Comparison of ENCODE assay signal across 39 cellular contexts in the genomic region with DNA sequence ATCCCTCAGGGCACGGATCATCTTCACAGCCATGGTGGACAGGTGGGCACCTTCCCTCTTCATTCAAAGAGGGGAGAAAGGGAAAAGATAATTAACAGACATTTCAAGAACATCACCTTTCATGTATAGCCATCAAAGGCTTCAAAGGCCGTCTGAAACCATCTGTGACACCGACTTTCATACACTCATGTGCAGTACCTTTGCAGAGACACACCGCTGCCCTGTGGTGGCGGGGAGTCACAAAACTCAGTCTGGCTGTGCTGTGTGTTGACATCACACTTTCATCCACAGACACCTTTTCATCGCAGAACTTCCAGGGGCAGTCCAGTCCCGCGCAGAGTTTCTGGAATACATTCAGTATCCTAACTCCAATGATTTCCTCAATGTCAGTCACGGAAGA. TPM values are rescaled to one million over a fixed set of nuclear protein-coding genes. Genes with fewer than 3 reads are reported as not detected.
"Had no signal": no experiment of that assay in that cellular context is flagged by ENCODE, and none has a peak within 500 bp of the region (broad histone marks: within the 10 kb centered on the region; RNA-seq: fewer than 3 reads in every experiment).

No MANE protein-coding gene starts in this region.

- DNase-seq: activated B cell treated with CpG ODN at 0.5 μM for 24 hours; activated CD4-positive, alpha-beta memory T cell treated with anti-CD3 and anti-CD28 coated beads for 36 hours; activated CD4-positive, alpha-beta T cell treated with anti-CD3 and anti-CD28 coated beads for 4 hours; activated CD4-positive, alpha-beta T cell treated with anti-CD3 and anti-CD28 coated beads, Interleukin-2, amount 10 ng/mL, durations not matched to agents 24 days and 14 days; activated CD4-positive, alpha-beta T cell treated with anti-CD3 and anti-CD28 coated beads, Interleukin-2, amount 50 U/mL, for 1 hour; activated CD4-positive, alpha-beta T cell treated with anti-CD3 and anti-CD28 coated beads, Interleukin-2, amount 50 U/mL, for 4 hours; activated CD4-positive, CD25-positive, alpha-beta regulatory T cell treated with anti-CD3 and anti-CD28 coated beads, Interleukin-2, amount 50 U/mL, for 72 hours; activated CD8-positive, alpha-beta memory T cell treated with anti-CD3 and anti-CD28 coated beads, Interleukin-2, amount 50 U/mL, for 4 hours; activated CD8-positive, alpha-beta T cell treated with anti-CD3 and anti-CD28 coated beads for 36 hours; activated effector memory CD4-positive, alpha-beta T cell treated with anti-CD3 and anti-CD28 coated beads, Interleukin-2, amount 50 U/mL, for 16 hours; activated gamma-delta T cell treated with Interleukin-2 at 50 U/mL for 16 hours; activated naive CD4-positive, alpha-beta T cell; activated naive CD4-positive, alpha-beta T cell treated with anti-CD3 and anti-CD28 coated beads for 36 hours; activated naive CD4-positive, alpha-beta T cell treated with anti-CD3 and anti-CD28 coated beads, Interleukin-2, amount 50 U/mL, for 16 hours; activated naive CD8-positive, alpha-beta T cell treated with anti-CD3 and anti-CD28 coated beads for 36 hours; activated T-cell treated with anti-CD3 and anti-CD28 coated beads for 4 hours; activated T-cell treated with anti-CD3 and anti-CD28 coated beads, Interleukin-2, amount 50 U/mL, for 1 hour; activated T-cell treated with anti-CD3 and anti-CD28 coated beads, Interleukin-2, amount 50 U/mL, for 4 hours; activated T-cell treated with anti-CD3 and anti-CD28 coated beads, Interleukin-2, amount 50 U/mL, for 72 hours; adrenal gland; amniotic stem cell; aorta; caudate nucleus; cerebellar nuclear complex; T-helper 1 cell; T-helper 2 cell; T-helper 9 cell had no signal

- H3K36me3 Mint-ChIP-seq: activated CD4-positive, alpha-beta memory T cell treated with anti-CD3 and anti-CD28 coated beads for 36 hours; activated naive CD4-positive, alpha-beta T cell treated with anti-CD3 and anti-CD28 coated beads, Interleukin-2, amount 50 U/mL, for 72 hours; activated naive CD8-positive, alpha-beta T cell treated with anti-CD3 and anti-CD28 coated beads for 36 hours had no signal

- H3K27ac ChIP-seq: adrenal gland, cardiac muscle cell, VCaP had no signal

- H3K4me3 Mint-ChIP-seq: activated B cell treated with CpG ODN at 0.5 μM for 24 hours; activated CD4-positive, alpha-beta memory T cell treated with anti-CD3 and anti-CD28 coated beads for 36 hours; activated CD4-positive, alpha-beta T cell treated with anti-CD3 and anti-CD28 coated beads, Interleukin-2, amount 10 ng/mL, durations not matched to agents 24 days and 14 days; activated CD8-positive, alpha-beta T cell treated with anti-CD3 and anti-CD28 coated beads for 36 hours; activated naive CD4-positive, alpha-beta T cell treated with anti-CD3 and anti-CD28 coated beads for 36 hours; activated naive CD8-positive, alpha-beta T cell treated with anti-CD3 and anti-CD28 coated beads for 36 hours; activated T-cell treated with anti-CD3 and anti-CD28 coated beads, Interleukin-2, amount 50 U/mL, for 4 hours; activated T-cell treated with anti-CD3 and anti-CD28 coated beads, Interleukin-2, amount 50 U/mL, for 72 hours; activated T-helper 1 cell treated with anti-CD3 and anti-CD28 coated beads, Interleukin-12 subunit alpha, Interleukin-12 subunit beta, Interleukin-2, Interleukin-4 antibody, amounts not matched to agents 30 ng/mL and 10 ng/mL and 1 ng/mL, durations not matched to agents 14 hours and 24 hours and 36 hours; activated T-helper 17 cell treated with anti-CD3 and anti-CD28 coated beads, Interleukin-2, amount 50 U/mL, for 72 hours; brain; central memory CD8-positive, alpha-beta T cell; T-helper 1 cell treated with Interleukin-12 subunit alpha and Interleukin-12 subunit beta and Interleukin-4 antibody, amounts not matched to agents 30 μg/mL and 1 μg/mL, for 36 hours; T-helper 2 cell treated with Interferon-gamma antibody and Interleukin-4, amounts not matched to agents 5 μg/mL and 100 μg/mL, for 36 hours had no signal

- H3K36me3 ChIP-seq: adrenal gland had no signal

- H3K4me1 ChIP-seq: adrenal gland had no signal

- ATAC-seq: activated CD8-positive, alpha-beta T cell treated with anti-CD3 and anti-CD28 coated beads for 36 hours; activated naive CD4-positive, alpha-beta T cell treated with anti-CD3 and anti-CD28 coated beads, Interleukin-2, amount 50 U/mL, for 72 hours; activated T-cell treated with anti-CD3 and anti-CD28 coated beads, Interleukin-2, amount 50 U/mL, for 4 hours; activated T-cell treated with anti-CD3 and anti-CD28 coated beads, Interleukin-2, amount 50 U/mL, for 72 hours; activated T-helper 17 cell treated with anti-CD3 and anti-CD28 coated beads, Interleukin-2, amount 50 U/mL, for 72 hours had no signal

- H3K9me3 Mint-ChIP-seq: activated B cell treated with CpG ODN at 0.5 μM for 24 hours; activated CD4-positive, alpha-beta memory T cell treated with anti-CD3 and anti-CD28 coated beads for 36 hours; activated naive CD8-positive, alpha-beta T cell treated with anti-CD3 and anti-CD28 coated beads for 36 hours; activated T-cell treated with anti-CD3 and anti-CD28 coated beads, Interleukin-2, amount 50 U/mL, for 4 hours; activated T-cell treated with anti-CD3 and anti-CD28 coated beads, Interleukin-2, amount 50 U/mL, for 72 hours; brain had no signal

- H3K9me3 ChIP-seq: adrenal gland had no signal

- H3K27me3 Mint-ChIP-seq: activated B cell treated with CpG ODN at 0.5 μM for 24 hours; activated CD4-positive, alpha-beta memory T cell treated with anti-CD3 and anti-CD28 coated beads for 36 hours; activated CD4-positive, alpha-beta T cell treated with anti-CD3 and anti-CD28 coated beads, Interleukin-2, amount 10 ng/mL, durations not matched to agents 24 days and 14 days; activated CD8-positive, alpha-beta T cell treated with anti-CD3 and anti-CD28 coated beads for 36 hours; activated naive CD8-positive, alpha-beta T cell treated with anti-CD3 and anti-CD28 coated beads for 36 hours; activated T-helper 17 cell treated with anti-CD3 and anti-CD28 coated beads, Interleukin-2, amount 50 U/mL, for 72 hours; brain; central memory CD8-positive, alpha-beta T cell had no signal

- H3K4me3 ChIP-seq: adrenal gland, cardiac muscle cell had no signal

- FAIRE-seq: TTC549 had no signal

- H3K27ac Mint-ChIP-seq: activated B cell treated with CpG ODN at 0.5 μM for 24 hours; activated CD4-positive, alpha-beta memory T cell treated with anti-CD3 and anti-CD28 coated beads for 36 hours; activated CD4-positive, alpha-beta T cell treated with anti-CD3 and anti-CD28 coated beads, Interleukin-2, amount 10 ng/mL, durations not matched to agents 24 days and 14 days; activated CD8-positive, alpha-beta T cell treated with anti-CD3 and anti-CD28 coated beads for 36 hours; activated naive CD4-positive, alpha-beta T cell treated with anti-CD3 and anti-CD28 coated beads for 36 hours; activated naive CD4-positive, alpha-beta T cell treated with anti-CD3 and anti-CD28 coated beads, Interleukin-2, amount 50 U/mL, for 72 hours; activated naive CD8-positive, alpha-beta T cell treated with anti-CD3 and anti-CD28 coated beads for 36 hours; activated T-cell treated with anti-CD3 and anti-CD28 coated beads, Interleukin-2, amount 50 U/mL, for 72 hours; activated T-helper 1 cell treated with anti-CD3 and anti-CD28 coated beads, Interleukin-12 subunit alpha, Interleukin-12 subunit beta, Interleukin-2, Interleukin-4 antibody, amounts not matched to agents 30 ng/mL and 10 ng/mL and 1 ng/mL, durations not matched to agents 14 hours and 24 hours and 36 hours; activated T-helper 17 cell treated with anti-CD3 and anti-CD28 coated beads, Interleukin-2, amount 50 U/mL, for 72 hours; brain; T-helper 1 cell treated with Interleukin-12 subunit alpha and Interleukin-12 subunit beta and Interleukin-4 antibody, amounts not matched to agents 30 μg/mL and 1 μg/mL, for 36 hours; T-helper 2 cell treated with Interferon-gamma antibody and Interleukin-4, amounts not matched to agents 5 μg/mL and 100 μg/mL, for 36 hours had no signal

- H3K4me1 Mint-ChIP-seq: activated B cell treated with CpG ODN at 0.5 μM for 24 hours; activated CD4-positive, alpha-beta T cell treated with anti-CD3 and anti-CD28 coated beads, Interleukin-2, amount 10 ng/mL, durations not matched to agents 24 days and 14 days; activated naive CD8-positive, alpha-beta T cell treated with anti-CD3 and anti-CD28 coated beads for 36 hours; activated T-helper 17 cell treated with anti-CD3 and anti-CD28 coated beads, Interleukin-2, amount 50 U/mL, for 72 hours; central memory CD8-positive, alpha-beta T cell had no signal

- H3K27me3 ChIP-seq: adrenal gland, cardiac muscle cell had no signal

RNA-seq across cellular contexts. Expression of a gene that starts 47.6 kb away (rescaled TPM):
- total RNA-seq: activated B cell treated with CpG ODN at 0.5 μM for 24 hours; activated CD4-positive, alpha-beta memory T cell treated with anti-CD3 and anti-CD28 coated beads for 36 hours; activated CD4-positive, alpha-beta T cell treated with anti-CD3 and anti-CD28 coated beads, Interleukin-2, amount 10 ng/mL, durations not matched to agents 24 days and 14 days; activated CD8-positive, alpha-beta memory T cell treated with anti-CD3 and anti-CD28 coated beads for 36 hours; activated CD8-positive, alpha-beta T cell treated with anti-CD3 and anti-CD28 coated beads for 36 hours; activated naive CD4-positive, alpha-beta T cell treated with anti-CD3 and anti-CD28 coated beads for 36 hours; activated naive CD4-positive, alpha-beta T cell treated with anti-CD3 and anti-CD28 coated beads, Interleukin-2, amount 50 U/mL, for 72 hours; activated naive CD8-positive, alpha-beta T cell treated with anti-CD3 and anti-CD28 coated beads for 36 hours; activated T-cell treated with anti-CD3 and anti-CD28 coated beads, Interleukin-2, amount 50 U/mL, for 4 hours; activated T-cell treated with anti-CD3 and anti-CD28 coated beads, Interleukin-2, amount 50 U/mL, for 72 hours; activated T-helper 1 cell treated with anti-CD3 and anti-CD28 coated beads, Interleukin-12 subunit alpha, Interleukin-12 subunit beta, Interleukin-2, Interleukin-4 antibody, amounts not matched to agents 30 ng/mL and 10 ng/mL and 1 ng/mL, durations not matched to agents 14 hours and 24 hours and 36 hours; activated T-helper 17 cell treated with anti-CD3 and anti-CD28 coated beads, Interleukin-2, amount 50 U/mL, for 72 hours; adrenal gland; aorta; chondrocyte had no signal
- polyA plus RNA-seq: adrenal gland, aorta had no signal
